In genomic region chr16:4266372-4266771, GRCh38 we compare ENCODE assay signal across 14 cellular contexts. TPM values are rescaled to one million over a fixed set of nuclear protein-coding genes. Genes with fewer than 3 reads are reported as not detected.
DNase-seq lines count a peak whose midpoint lies in the region; ATAC-seq and TF ChIP-seq lines count a peak whose summit lies in the region.
"Had no signal": no experiment of that assay in that cellular context is flagged by ENCODE, and none has a peak within 500 bp of the region (broad histone marks: within the 10 kb centered on the region; RNA-seq: fewer than 3 reads in every experiment).

No MANE protein-coding gene starts in this region.

- no peak for TF ChIP-seq CTCF in epithelial cell of esophagus (IDR thresholded peaks at IDR 0.05; ENCODE audit: insufficient read depth, low read depth, low read length, missing control alignments)

- no peak overlapping the region for H3K4me3 ChIP-seq in epithelial cell of esophagus (ENCODE audit: low read length)
- H3K4me3 ChIP-seq: right atrium auricular region had no signal

- in situ Hi-C loops in Caki2 (cut with HindIII; ENCODE audit: low pct_unique_long_range_greater_than_20kb, low sequenced_read_pairs) = no loop called here

- ATAC-seq in GM21528 (IDR thresholded peaks at IDR 0.05; ENCODE audit: low FRiP score, unreplicated experiment) (no peak), HG03457 (IDR thresholded peaks at IDR 0.05; ENCODE audit: unreplicated experiment) (no peak), HG03521 (IDR thresholded peaks at IDR 0.05; ENCODE audit: unreplicated experiment) (no peak)
- ATAC-seq: CD8-positive, alpha-beta T cell; T-cell had no signal

- DNase-seq in A172 (ENCODE audit: low spot score) (peak; percentile 65), Caki2 (ENCODE audit: low read depth) (peak; percentile 38), NCI-H524 (lab: John Stamatoyannopoulos, UW) (peak; percentile 48 to 68), epithelial cell of esophagus (ENCODE audit: low read depth) (peak; percentile 38), NOMO-1 treated with dmso at 0.1 percent for 144 hours (lab: John Stamatoyannopoulos, UW; ENCODE audit: unreplicated experiment) (no peak)
- DNase-seq: activated CD4-positive, alpha-beta T cell treated with anti-CD3 and anti-CD28 coated beads, Interleukin-2, amount 10 ng/mL, durations not matched to agents 7 days and 5 days; CD8-positive, alpha-beta T cell; NCI-H146; T-cell had no signal

RNA-seq across cellular contexts. Expression of gene TFAP4, which starts 6.5 kb away (rescaled TPM):
- 8.0 and 12.1 TPM in 2 replicates for total RNA-seq in A172 (2014; rRNA removed; shearing (Covaris generic))
- 35.1 TPM in 2 replicates for total RNA-seq in Caki2 (2014; rRNA removed; shearing (Covaris generic); ENCODE audit: low replicate concordance)

RNA-seq across cellular contexts. Expression of gene SRL, which starts 24.5 kb away (rescaled TPM):
- total RNA-seq in A172 (2014; rRNA removed; shearing (Covaris generic)) = not detected in 2 replicates
- total RNA-seq in Caki2 (2014; rRNA removed; shearing (Covaris generic); ENCODE audit: low replicate concordance) = not detected in 2 replicates
- total RNA-seq: activated CD4-positive, alpha-beta T cell treated with anti-CD3 and anti-CD28 coated beads, Interleukin-2, amount 10 ng/mL, durations not matched to agents 7 days and 5 days; CD8-positive, alpha-beta T cell; chondrocyte had no signal

RNA-seq across cellular contexts. Expression of gene GLIS2, which starts 49.5 kb away (rescaled TPM):
- total RNA-seq in A172 (2014; rRNA removed; shearing (Covaris generic)) = 3.2 and 5.7 TPM in 2 replicates
- total RNA-seq in Caki2 (2014; rRNA removed; shearing (Covaris generic); ENCODE audit: low replicate concordance) = 5.7 and 7.4 TPM in 2 replicates
- total RNA-seq: CD8-positive, alpha-beta T cell had no signal
